In the genomic region with DNA sequence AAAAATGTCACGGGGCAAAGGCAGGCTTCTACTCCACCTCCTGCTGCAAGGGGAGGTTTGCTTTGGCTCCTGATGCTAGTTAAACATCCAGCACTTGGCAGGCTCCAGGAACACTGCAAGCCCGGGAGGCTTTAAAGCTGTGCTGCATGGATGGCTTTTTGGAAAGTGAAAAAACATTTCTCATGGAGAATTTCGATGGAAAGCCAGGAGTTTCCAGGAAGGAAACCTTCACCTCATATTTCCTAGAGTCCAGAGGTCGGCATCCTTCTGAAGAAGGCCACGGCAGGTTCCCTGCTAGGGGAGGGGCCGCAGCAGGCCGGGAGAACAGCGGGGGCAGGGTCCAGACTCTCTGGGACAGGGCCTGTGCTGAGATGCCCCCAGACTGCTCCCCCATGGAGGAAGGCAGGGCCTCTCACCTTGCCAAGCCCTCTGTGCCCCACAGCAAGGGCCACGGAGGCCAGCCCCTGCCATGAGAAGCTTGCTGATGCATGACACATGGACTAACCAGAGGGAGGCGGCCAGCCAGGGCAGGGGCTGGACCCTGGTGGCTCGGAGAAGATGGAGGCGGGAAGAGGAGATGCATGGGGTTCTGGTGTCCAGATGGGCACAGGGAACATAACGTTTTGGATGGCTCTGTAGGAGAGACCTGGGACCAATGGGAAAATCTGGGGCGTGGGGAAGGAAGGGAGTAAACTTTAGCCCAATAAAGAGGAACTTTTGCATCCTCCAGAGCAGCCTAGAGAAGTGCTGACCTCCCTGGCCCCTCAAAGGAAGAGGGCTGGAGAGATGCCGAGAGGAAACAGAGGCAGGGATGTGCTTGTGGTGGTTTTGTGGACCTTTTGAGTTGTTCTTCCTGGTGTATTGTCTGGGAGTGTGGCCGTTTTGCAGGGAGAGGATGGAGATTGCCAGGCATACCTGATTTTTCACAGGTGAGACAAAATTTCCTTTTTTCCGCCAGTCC, we compare ENCODE assay signal across 15 cellular contexts. TPM values are rescaled to one million over a fixed set of nuclear protein-coding genes. Genes with fewer than 3 reads are reported as not detected.
DNase-seq lines count a peak whose midpoint lies in the region; ATAC-seq and TF ChIP-seq lines count a peak whose summit lies in the region.
"Had no signal": no experiment of that assay in that cellular context is flagged by ENCODE, and none has a peak within 500 bp of the region (broad histone marks: within the 10 kb centered on the region; RNA-seq: fewer than 3 reads in every experiment).

No MANE protein-coding gene starts in this region.

- peaks cover 27% of the 10 kb centered on the region for H3K4me1 ChIP-seq in CD4-positive, alpha-beta memory T cell (ENCODE audit: insufficient read depth, low read length)
- H3K4me1 ChIP-seq in gastroesophageal sphincter: peaks cover 0 to 65% (median 10%) of the 10 kb centered on the region in 3 donors

- no peaks in the 10 kb centered on the region for H3K9me3 ChIP-seq in CD4-positive, alpha-beta memory T cell (ENCODE audit: control insufficient read depth in 1 of 2, low read length in 2 of 2)
- no peaks in the 10 kb centered on the region for H3K9me3 ChIP-seq in gastroesophageal sphincter

- TF ChIP-seq EP300 in gastroesophageal sphincter (IDR thresholded peaks at IDR 0.05): no peak

- no peak for DNase-seq in CD4-positive, alpha-beta memory T cell
- DNase-seq in activated B cell treated with CpG ODN at 0.5 μM for 24 hours (no peak), posterior vena cava (ENCODE audit: low spot score) (peak; percentile 78), DMS53 (lab: John Stamatoyannopoulos, UW) (no peak)
- no peak for DNase-seq in stimulated activated CD4-positive, alpha-beta T cell treated with anti-CD3 and anti-CD28 coated beads, Interleukin-4, amount 100 ng/mL, for 24 hours
- DNase-seq: activated naive CD8-positive, alpha-beta T cell treated with anti-CD3 and anti-CD28 coated beads for 36 hours; CD8-positive, alpha-beta memory T cell; effector memory CD8-positive, alpha-beta T cell; glutamatergic neuron; NCI-H2081 treated with DMSO at 0.1 percent for 48 hours; stimulated activated naive CD8-positive, alpha-beta T cell treated with anti-CD3 and anti-CD28 coated beads, Interleukin-15, Interleukin-2, amounts not matched to agents 100 U/mL and 50 U/mL, for 24 hours had no signal

- POLR2A ChIA-PET in CD4-positive, alpha-beta memory T cell (lab: Charles Lee; ENCODE audit: partially characterized antibody): no interaction called here
- POLR2A ChIA-PET in activated B cell treated with CpG ODN at 0.5 μM for 24 hours (lab: Charles Lee): interaction anchor here (2.7 kb wide), 1 partner anchor 70 kb away, joined by 11 read pairs; no protein-coding TSS in a partner anchor

- CTCF ChIA-PET in CD4-positive, alpha-beta memory T cell (lab: Charles Lee; ENCODE audit: partially characterized antibody): no interaction called here
- CTCF ChIA-PET in activated B cell treated with CpG ODN at 0.5 μM for 24 hours (lab: Charles Lee): interaction anchor here (1.1 to 1.9 kb wide), 2 partner anchors 25 to 45 kb away, joined by 3 to 8 read pairs; no protein-coding TSS in a partner anchor

- no peak for ATAC-seq in activated B cell treated with CpG ODN at 0.5 μM for 24 hours (ENCODE audit: low read depth)
- ATAC-seq in gastroesophageal sphincter: peak; percentile 25
- no peak for ATAC-seq in HG02642 (IDR thresholded peaks at IDR 0.05; ENCODE audit: poor library complexity, unreplicated experiment)
- ATAC-seq in HG03039 (IDR thresholded peaks at IDR 0.05; ENCODE audit: unreplicated experiment): no peak
- ATAC-seq: effector memory CD8-positive, alpha-beta T cell; stimulated activated naive CD8-positive, alpha-beta T cell treated with anti-CD3 and anti-CD28 coated beads, Interleukin-15, Interleukin-2, amounts not matched to agents 100 U/mL and 50 U/mL, for 24 hours had no signal

- peaks cover 19 to 29% of the 10 kb centered on the region in 2 donors for H3K36me3 Mint-ChIP-seq in CD4-positive, alpha-beta memory T cell
- peaks cover 94% of the 10 kb centered on the region for H3K36me3 Mint-ChIP-seq in activated B cell treated with CpG ODN at 0.5 μM for 24 hours (ENCODE audit: low read depth)
- H3K36me3 Mint-ChIP-seq: activated naive CD8-positive, alpha-beta T cell treated with anti-CD3 and anti-CD28 coated beads for 36 hours had no signal

- no peak overlapping the region for H3K4me3 Mint-ChIP-seq in CD4-positive, alpha-beta memory T cell
- no peak overlapping the region for H3K4me3 Mint-ChIP-seq in activated B cell treated with CpG ODN at 0.5 μM for 24 hours
- H3K4me3 Mint-ChIP-seq: activated naive CD8-positive, alpha-beta T cell treated with anti-CD3 and anti-CD28 coated beads for 36 hours; CD8-positive, alpha-beta memory T cell; effector memory CD8-positive, alpha-beta T cell had no signal

- H3K27me3 Mint-ChIP-seq in CD4-positive, alpha-beta memory T cell: no peaks in the 10 kb centered on the region
- H3K27me3 Mint-ChIP-seq in activated B cell treated with CpG ODN at 0.5 μM for 24 hours: no peaks in the 10 kb centered on the region
- H3K27me3 Mint-ChIP-seq: effector memory CD8-positive, alpha-beta T cell; progenitor cell of endocrine pancreas had no signal

- no peak for TF ChIP-seq CTCF in activated B cell treated with CpG ODN at 0.5 μM for 24 hours (IDR thresholded peaks at IDR 0.05)
- TF ChIP-seq CTCF in gastroesophageal sphincter (IDR thresholded peaks at IDR 0.05): no peak

- no peak overlapping the region for H3K4me3 ChIP-seq in CD4-positive, alpha-beta memory T cell (ENCODE audit: low read length in 2 of 2)
- no peak overlapping the region for H3K4me3 ChIP-seq in gastroesophageal sphincter

- intact Hi-C loops in CD4-positive, alpha-beta memory T cell (cut with micrococcal nuclease): no loop called here
- intact Hi-C loops in activated B cell treated with CpG ODN at 0.5 μM for 24 hours (cut with micrococcal nuclease): loop anchor here (10.0 kb wide), 1 partner anchor 1040 kb away; the partner anchor contains the start of gene BCL2A1
- intact Hi-C loops in posterior vena cava (cut with DNase I): loop anchor here in 1 of 2 donors (5.0 kb wide), 1 partner anchor 493 kb away; no protein-coding TSS in a partner anchor

- H3K27me3 ChIP-seq in CD4-positive, alpha-beta memory T cell (ENCODE audit: insufficient read depth, low read length): no peaks in the 10 kb centered on the region
- H3K27me3 ChIP-seq in gastroesophageal sphincter: no peaks in the 10 kb centered on the region

- peaks cover 0 to 2% (median 0%) of the 10 kb centered on the region in 8 donors for H3K9me3 Mint-ChIP-seq in CD4-positive, alpha-beta memory T cell
- H3K9me3 Mint-ChIP-seq in activated B cell treated with CpG ODN at 0.5 μM for 24 hours: no peaks in the 10 kb centered on the region
- H3K9me3 Mint-ChIP-seq: activated naive CD8-positive, alpha-beta T cell treated with anti-CD3 and anti-CD28 coated beads for 36 hours; CD8-positive, alpha-beta memory T cell; effector memory CD8-positive, alpha-beta T cell had no signal

- H3K27ac ChIP-seq in CD4-positive, alpha-beta memory T cell (ENCODE audit: low read depth, low read length): no peak overlapping the region
- peak overlapping the region in 3 of 4 donors; percentile 43 to 54 (median 51) for H3K27ac ChIP-seq in gastroesophageal sphincter

- peaks cover 10 to 30% (median 20%) of the 10 kb centered on the region in 4 donors for H3K4me1 Mint-ChIP-seq in CD4-positive, alpha-beta memory T cell
- H3K4me1 Mint-ChIP-seq in activated B cell treated with CpG ODN at 0.5 μM for 24 hours: peaks cover 39% of the 10 kb centered on the region

- H3K36me3 ChIP-seq in CD4-positive, alpha-beta memory T cell (ENCODE audit: insufficient read depth, low read length): no peaks in the 10 kb centered on the region
- peaks cover 0 to 49% of the 10 kb centered on the region in 2 donors for H3K36me3 ChIP-seq in gastroesophageal sphincter

- no peak for TF ChIP-seq POLR2A in gastroesophageal sphincter (IDR thresholded peaks at IDR 0.05)

- 45 to 62% methylated on average over 5 to 8 of the region's 17 CpGs for WGBS in gastroesophageal sphincter (ENCODE audit: low coverage in 1 of 2), 2 donors

- peak overlapping the region in 6 of 7 donors; percentile 15 to 80 (median 52) for H3K27ac Mint-ChIP-seq in CD4-positive, alpha-beta memory T cell
- H3K27ac Mint-ChIP-seq in activated B cell treated with CpG ODN at 0.5 μM for 24 hours: peak overlapping the region; percentile 41
- H3K27ac Mint-ChIP-seq: activated naive CD8-positive, alpha-beta T cell treated with anti-CD3 and anti-CD28 coated beads for 36 hours had no signal

RNA-seq across cellular contexts. Expression of gene CTSH, which starts 10.5 kb away (rescaled TPM):
- 10 to 100 TPM; 32.8 to 35.6 TPM for total RNA-seq in CD4-positive, alpha-beta memory T cell
- polyA plus RNA-seq in CD4-positive, alpha-beta memory T cell: 100 to 1,000 TPM; 150 to 152 TPM
- total RNA-seq in activated B cell treated with CpG ODN at 0.5 μM for 24 hours (721 and 762 TPM in 2 replicates), gastroesophageal sphincter (100 to 1,000 TPM in 1 of 4 donors, 10 to 100 TPM in 3; 65.5 to 101 (median 76.6) TPM), posterior vena cava (100 to 1,000 TPM in 1 of 2 donors, 10 to 100 TPM in 1; 40.0 to 129 TPM)
